Comparison of ENCODE assay signal across 28 cellular contexts in the genomic region with DNA sequence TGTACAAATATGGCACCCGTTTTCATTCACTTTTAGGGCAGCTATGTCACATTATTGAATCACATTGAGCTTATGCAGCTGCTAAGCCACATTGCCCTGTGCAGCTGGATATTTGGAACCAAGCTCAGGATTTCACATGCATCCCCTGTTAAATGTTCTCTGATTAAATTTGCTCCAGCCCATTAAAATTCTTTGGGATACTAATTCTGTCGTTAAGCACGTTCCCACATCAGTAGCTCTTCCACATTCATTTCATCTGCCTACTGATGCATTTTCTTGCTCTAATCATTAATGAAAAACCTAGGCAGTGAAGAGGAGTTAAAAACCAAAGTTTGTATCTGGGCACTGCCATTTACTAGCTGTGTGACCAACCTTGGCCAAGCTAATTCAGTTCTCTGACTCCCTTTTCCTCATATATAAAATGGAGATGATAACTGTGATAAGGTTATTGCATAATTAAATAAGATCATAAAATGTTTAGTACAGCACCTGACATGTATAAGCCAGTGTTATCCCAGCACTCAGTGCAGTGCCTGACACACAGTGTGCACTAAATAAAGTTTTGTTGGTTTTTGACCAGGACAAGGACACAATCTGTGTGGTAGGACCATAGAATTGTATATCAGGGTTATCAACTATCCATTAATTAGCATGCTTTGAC.
"Had no signal": no experiment of that assay in that cellular context is flagged by ENCODE, and none has a peak within 500 bp of the region (broad histone marks: within the 10 kb centered on the region; RNA-seq: fewer than 3 reads in every experiment).

No MANE protein-coding gene starts in this region.

- H3K4me1 Mint-ChIP-seq: immature natural killer cell; naive thymus-derived CD4-positive, alpha-beta T cell; stimulated activated effector memory CD8-positive, alpha-beta T cell treated with anti-CD3 and anti-CD28 coated beads, Interleukin-12 subunit alpha, Interleukin-12 subunit beta, amount 100 ng/mL, for 72 hours had no signal

- H3K36me3 Mint-ChIP-seq: immature natural killer cell; stimulated activated effector memory CD8-positive, alpha-beta T cell treated with anti-CD3 and anti-CD28 coated beads, Interleukin-12 subunit alpha, Interleukin-12 subunit beta, amount 100 ng/mL, for 72 hours had no signal

- H3K4me3 Mint-ChIP-seq: immature natural killer cell; mesothelial cell of epicardium; naive thymus-derived CD4-positive, alpha-beta T cell; natural killer cell treated with Interleukin-12 subunit alpha and Interleukin-12 subunit beta and Interleukin-15 and Interleukin-18, amount 100 ng/mL, for 72 hours; neural crest cell; stimulated activated effector memory CD8-positive, alpha-beta T cell treated with anti-CD3 and anti-CD28 coated beads, Interleukin-12 subunit alpha, Interleukin-12 subunit beta, amount 100 ng/mL, for 72 hours; stimulated activated naive CD8-positive, alpha-beta T cell treated with anti-CD3 and anti-CD28 coated beads, Interleukin-15, Interleukin-2, amounts not matched to agents 100 ng/mL and 50 ng/mL, for 24 hours had no signal

- DNase-seq: heart left ventricle; hypothalamus; immature natural killer cell; kidney; left cardiac atrium; left ventricle myocardium inferior; mesendoderm; naive thymus-derived CD4-positive, alpha-beta T cell; nucleus accumbens; retina; stimulated activated CD4-positive, alpha-beta T cell treated with anti-CD3 and anti-CD28 coated beads, Interleukin-12 subunit alpha, Interleukin-12 subunit beta, amount 100 ng/mL, for 4 hours; stimulated activated CD4-positive, alpha-beta T cell treated with anti-CD3 and anti-CD28 coated beads, Interleukin-15, amount 100 ng/mL, for 24 hours; stimulated activated CD4-positive, alpha-beta T cell treated with anti-CD3 and anti-CD28 coated beads, Interleukin-4, amount 100 ng/mL, for 24 hours; stimulated activated naive CD4-positive, alpha-beta T cell; tibial artery; trophoblast cell; upper lobe of right lung had no signal

- H3K27me3 ChIP-seq: heart left ventricle, suprapubic skin, tibial artery, upper lobe of right lung had no signal

- H3K9me3 ChIP-seq: thoracic aorta, tibial artery, upper lobe of right lung had no signal

- H3K27ac Mint-ChIP-seq: immature natural killer cell; mesothelial cell of epicardium; naive thymus-derived CD4-positive, alpha-beta T cell; natural killer cell treated with Interleukin-12 subunit alpha and Interleukin-12 subunit beta and Interleukin-15 and Interleukin-18, amount 100 ng/mL, for 72 hours; stimulated activated effector memory CD8-positive, alpha-beta T cell treated with anti-CD3 and anti-CD28 coated beads, Interleukin-12 subunit alpha, Interleukin-12 subunit beta, amount 100 ng/mL, for 72 hours; stimulated activated naive CD8-positive, alpha-beta T cell treated with anti-CD3 and anti-CD28 coated beads, Interleukin-15, Interleukin-2, amounts not matched to agents 100 ng/mL and 50 ng/mL, for 24 hours had no signal

- ATAC-seq: heart left ventricle; left cardiac atrium; naive thymus-derived CD4-positive, alpha-beta T cell; natural killer cell treated with Interleukin-12 subunit alpha and Interleukin-12 subunit beta and Interleukin-15 and Interleukin-18, amount 100 ng/mL, for 72 hours; right cardiac atrium; sciatic nerve; stimulated activated effector memory CD8-positive, alpha-beta T cell treated with anti-CD3 and anti-CD28 coated beads, Interleukin-12 subunit alpha, Interleukin-12 subunit beta, amount 100 ng/mL, for 72 hours; upper lobe of right lung had no signal

- H3K27ac ChIP-seq: heart left ventricle, left ventricle myocardium inferior, parathyroid adenoma, skin epidermis, suprapubic skin, thoracic aorta, tibial artery, upper lobe of right lung had no signal
